ENCODE assay signal across 24 cellular contexts in genomic region chr15:63395730-63396545, GRCh38. TPM values are rescaled to one million over a fixed set of nuclear protein-coding genes. Genes with fewer than 3 reads are reported as not detected.
DNase-seq lines count a peak whose midpoint lies in the region; TF ChIP-seq lines count a peak whose summit lies in the region.
"Had no signal": no experiment of that assay in that cellular context is flagged by ENCODE, and none has a peak within 500 bp of the region (broad histone marks: within the 10 kb centered on the region; RNA-seq: fewer than 3 reads in every experiment).

No MANE protein-coding gene starts in this region.

- H3K27ac Mint-ChIP-seq in neural progenitor cell = no peak overlapping the region
- H3K27ac Mint-ChIP-seq: activated CD4-positive, alpha-beta T cell treated with anti-CD3 and anti-CD28 coated beads for 36 hours; activated naive CD8-positive, alpha-beta T cell; activated T-helper 2 cell treated with anti-CD3 and anti-CD28 coated beads, Interferon-gamma antibody, Interleukin-2, Interleukin-4, amounts not matched to agents 10 μg/mL and 5 μg/mL and 100 μg/mL, durations not matched to agents 14 hours and 24 hours and 36 hours; natural killer cell; stimulated activated naive B cell treated with anti-CD40 and anti-IgM and Interleukin-4, amounts not matched to agents 10 μg/mL and 1 μg/mL and 100 μg/mL, for 72 hours had no signal

- no peak overlapping the region for H3K4me3 Mint-ChIP-seq in neural progenitor cell
- H3K4me3 Mint-ChIP-seq: activated CD4-positive, alpha-beta T cell treated with anti-CD3 and anti-CD28 coated beads for 36 hours; activated naive CD8-positive, alpha-beta T cell; natural killer cell; stimulated activated naive B cell treated with anti-CD40 and anti-IgM and Interleukin-4, amounts not matched to agents 10 μg/mL and 1 μg/mL and 100 μg/mL, for 72 hours had no signal

- H3F3A ChIP-seq in neural progenitor cell (ENCODE audit: low read depth) = peaks cover 13% of the 10 kb centered on the region

- H3K36me3 Mint-ChIP-seq in neural progenitor cell = no peaks in the 10 kb centered on the region
- H3K36me3 Mint-ChIP-seq: activated naive CD8-positive, alpha-beta T cell; natural killer cell; stimulated activated naive B cell treated with anti-CD40 and anti-IgM and Interleukin-4, amounts not matched to agents 10 μg/mL and 1 μg/mL and 100 μg/mL, for 72 hours had no signal

- H3K27ac ChIP-seq in OCI-LY3 (ENCODE audit: low read length) (no peak overlapping the region), colonic mucosa (peak overlapping the region; percentile 57), neural progenitor cell (no peak overlapping the region)
- H3K27ac ChIP-seq: heart left ventricle, spleen had no signal

- no peaks in the 10 kb centered on the region for H3K9me3 Mint-ChIP-seq in neural progenitor cell
- H3K9me3 Mint-ChIP-seq: natural killer cell; stimulated activated naive B cell treated with anti-CD40 and anti-IgM and Interleukin-4, amounts not matched to agents 10 μg/mL and 1 μg/mL and 100 μg/mL, for 72 hours had no signal

- in situ Hi-C loops in Caki2 (cut with HindIII; ENCODE audit: low pct_unique_long_range_greater_than_20kb, low sequenced_read_pairs) = no loop called here

- H4K20me1 ChIP-seq in OCI-LY3 (ENCODE audit: insufficient read depth, low read length) = no peaks in the 10 kb centered on the region
- no peaks in the 10 kb centered on the region for H4K20me1 ChIP-seq in neural progenitor cell (ENCODE audit: low read depth)

- peaks cover 3% of the 10 kb centered on the region for H3K4me1 Mint-ChIP-seq in neural progenitor cell

- DNase-seq in Caki2 (ENCODE audit: low read depth) (peak; percentile 44), colonic mucosa (no peak), neural progenitor cell (ENCODE audit: low spot score) (no peak), NCI-H345 (lab: John Stamatoyannopoulos, UW) (no peak), NCI-H1436 (lab: John Stamatoyannopoulos, UW) (no peak)
- DNase-seq in activated naive CD4-positive, alpha-beta T cell (lab: John Stamatoyannopoulos, UW) = no peak
- DNase-seq: activated CD4-positive, alpha-beta T cell treated with anti-CD3 and anti-CD28 coated beads for 36 hours; cerebellar nuclear complex; DMS 273 treated with DMSO at 0.1 percent for 48 hours; heart left ventricle; KBM-7; midbrain; natural killer cell; NCI-H1436 treated with DMSO at 0.1 percent for 48 hours; NCI-H2107; NK-92 treated with Interleukin-12 subunit alpha and Interleukin-12 subunit beta, amount 100 ng/mL, for 24 hours; retina; spleen; stimulated activated CD4-positive, alpha-beta T cell treated with anti-CD3 and anti-CD28 coated beads, Interleukin-4, amount 100 ng/mL, for 1 hour; stimulated activated naive B cell treated with anti-CD40 and anti-IgM and Interleukin-4, amounts not matched to agents 10 μg/mL and 1 μg/mL and 100 μg/mL, for 72 hours had no signal

- peaks cover 5% of the 10 kb centered on the region; the same call in 1 of the 2 replicates for H3K4me1 ChIP-seq in OCI-LY3 (ENCODE audit: low read length)
- peaks cover 5% of the 10 kb centered on the region for H3K4me1 ChIP-seq in colonic mucosa
- peaks cover 8% of the 10 kb centered on the region for H3K4me1 ChIP-seq in neural progenitor cell

- H3K36me3 ChIP-seq in OCI-LY3 (replicated peaks; ENCODE audit: low read depth, low read length) = no peaks in the 10 kb centered on the region
- no peaks in the 10 kb centered on the region for H3K36me3 ChIP-seq in colonic mucosa
- H3K36me3 ChIP-seq in neural progenitor cell = no peaks in the 10 kb centered on the region
- H3K36me3 ChIP-seq: heart left ventricle, spleen had no signal

- H3K4me3 ChIP-seq in OCI-LY3 (ENCODE audit: low read length) = no peak overlapping the region
- no peak overlapping the region for H3K4me3 ChIP-seq in colonic mucosa
- H3K4me3 ChIP-seq in neural progenitor cell = no peak overlapping the region
- H3K4me3 ChIP-seq: heart left ventricle, spleen had no signal

- no peak overlapping the region for H3K4me2 ChIP-seq in OCI-LY3 (ENCODE audit: low read length)
- peak overlapping the region; percentile 29 for H3K4me2 ChIP-seq in neural progenitor cell

- H3K9me3 ChIP-seq in OCI-LY3 (ENCODE audit: insufficient read depth, low read length) = no peaks in the 10 kb centered on the region
- no peaks in the 10 kb centered on the region for H3K9me3 ChIP-seq in colonic mucosa
- no peaks in the 10 kb centered on the region for H3K9me3 ChIP-seq in neural progenitor cell (ENCODE audit: low read depth)
- H3K9me3 ChIP-seq: heart left ventricle, spleen had no signal

- H3K9ac ChIP-seq in OCI-LY3 (ENCODE audit: low read length) (no peak overlapping the region), colonic mucosa (ENCODE audit: low read depth in 2 of 2, low read length in 2 of 2) (peak overlapping the region in 1 of 2 donors; percentile 42), neural progenitor cell (no peak overlapping the region)

- H2AFZ ChIP-seq in OCI-LY3 (ENCODE audit: low read depth, low read length) = peak overlapping the region; percentile 75
- H2AFZ ChIP-seq in neural progenitor cell (replicated peaks) = no peak overlapping the region

- TF ChIP-seq CTCF in OCI-LY3 (IDR thresholded peaks at IDR 0.05; ENCODE audit: low read depth, low read length) (no peak), colonic mucosa (IDR thresholded peaks at IDR 0.05) (no peak), neural progenitor cell (IDR thresholded peaks at IDR 0.05) (no peak)

- H3K79me2 ChIP-seq in OCI-LY3 (ENCODE audit: low read length) (no peaks in the 10 kb centered on the region), neural progenitor cell (ENCODE audit: low read depth) (no peaks in the 10 kb centered on the region)

- peaks cover 5% of the 10 kb centered on the region for H3K27me3 Mint-ChIP-seq in neural progenitor cell (ENCODE audit: insufficient read depth, low read depth)

- intact Hi-C loops in colonic mucosa (cut with DNase I) = no loop called here

- H3K27me3 ChIP-seq in OCI-LY3 (ENCODE audit: low read depth, low read length) = peaks cover 12% of the 10 kb centered on the region
- no peaks in the 10 kb centered on the region for H3K27me3 ChIP-seq in colonic mucosa
- H3K27me3 ChIP-seq in neural progenitor cell = no peaks in the 10 kb centered on the region
- H3K27me3 ChIP-seq: heart left ventricle, spleen had no signal

RNA-seq across cellular contexts. Expression of gene CA12, which starts 14.3 kb away (rescaled TPM):
- total RNA-seq in Caki2 (2014; rRNA removed; shearing (Covaris generic); ENCODE audit: low replicate concordance) = 194 and 272 TPM in 2 replicates
- total RNA-seq in colonic mucosa (100 to 1,000 TPM; 290 to 339 TPM), neural progenitor cell (ENCODE audit: low replicate concordance) (0.45 and 0.81 TPM in 2 replicates)
- total RNA-seq: natural killer cell; T-helper 1 cell treated with Interleukin-12 subunit alpha and Interleukin-12 subunit beta and Interleukin-4 antibody, amounts not matched to agents 30 ng/mL and 1 ng/mL, for 36 hours had no signal

Comparison
In these comparisons a context has a peak if more than half of its experiments do, and no peak if none do; other contexts are left out.
1. RNA of gene CA12, which starts 14.3 kb away (total RNA-seq): 290 to 339 TPM in colonic mucosa and 194 to 272 TPM in Caki2; 0.45 to 0.81 TPM in neural progenitor cell; every median in the first group is over 100 times any median in the second.